Comparison of ENCODE assay signal across 1 cellular context in the genomic region with DNA sequence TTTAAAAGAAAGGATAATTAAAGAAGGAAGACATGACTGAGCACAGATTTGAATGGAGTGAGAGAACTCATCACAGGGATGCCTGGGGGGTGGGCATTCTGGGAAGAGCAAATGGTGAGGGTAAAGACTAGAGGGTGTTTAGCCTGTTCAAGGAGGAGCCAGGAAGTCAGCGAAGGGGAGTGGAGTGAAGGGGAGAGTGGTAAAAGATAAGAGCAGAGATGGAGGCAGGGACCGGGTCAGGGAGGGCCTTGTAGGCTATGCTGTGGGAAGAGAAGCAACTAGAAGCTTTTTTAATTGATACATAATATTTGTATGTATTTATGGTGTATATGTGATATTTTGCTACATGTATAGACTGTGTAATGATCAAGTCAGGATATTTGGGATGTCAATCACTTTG.
A peak's percentile ranks its signal among the peaks of the same experiment; 100 is the strongest.
TF ChIP-seq lines count a peak whose summit lies in the region.

No MANE protein-coding gene starts in this region.

TF ChIP-seq in K562, 482 proteins besides CTCF, POLR2A, EP300 and RAD21:
- TF ChIP-seq MCM7 (IDR thresholded peaks at IDR 0.05) (no peak), MCM3 (IDR thresholded peaks at IDR 0.05) (0 out of 2 replicates have a peak, but pooled peaks have one; percentile 17)
